ENCODE assay signal across 30 cellular contexts in the genomic region with DNA sequence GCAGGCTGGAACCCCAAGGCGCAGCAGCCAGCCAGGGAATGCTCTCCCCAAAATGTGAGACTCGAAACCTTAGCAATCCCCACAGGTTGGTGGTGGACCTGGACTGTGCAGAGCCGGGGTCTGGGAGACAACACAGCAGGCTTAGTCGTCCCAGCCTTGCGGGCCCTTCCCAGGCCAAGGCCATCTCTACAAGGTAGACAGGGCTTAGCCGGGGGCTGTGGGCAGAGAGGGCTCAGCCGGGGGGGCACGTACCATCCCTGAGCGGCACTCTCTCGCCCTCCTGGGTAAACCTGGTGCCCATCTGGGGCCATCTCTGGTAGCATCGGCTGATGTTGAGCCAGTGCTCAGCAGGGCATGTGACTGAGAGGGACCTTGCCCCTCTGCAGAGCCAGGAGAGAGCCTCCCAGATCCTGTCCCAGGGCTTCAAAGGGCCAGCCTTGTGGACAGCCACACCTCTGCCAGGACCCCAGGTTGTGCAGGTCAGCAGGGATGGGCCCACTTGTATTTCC. TPM values are rescaled to one million over a fixed set of nuclear protein-coding genes. Genes with fewer than 3 reads are reported as not detected.
DNase-seq lines count a peak whose midpoint lies in the region; ATAC-seq, FAIRE-seq and TF ChIP-seq lines count a peak whose summit lies in the region.
"Had no signal": no experiment of that assay in that cellular context is flagged by ENCODE, and none has a peak within 500 bp of the region (broad histone marks: within the 10 kb centered on the region; RNA-seq: fewer than 3 reads in every experiment).

No MANE protein-coding gene starts in this region.

- TF ChIP-seq EP300 in HepG2 (IDR thresholded peaks at IDR 0.05; ENCODE audit: low read depth in 2 of 2, low read length in 2 of 2) = no peak
- TF ChIP-seq EP300 in HepG2 (CRISPR knock-in tag; IDR thresholded peaks at IDR 0.05; ENCODE audit: borderline replicate concordance) = no peak

- H3K9me3 ChIP-seq in RWPE2 (ENCODE audit: severe bottlenecking) (no peaks in the 10 kb centered on the region), HepG2 (ENCODE audit: low read length) (no peaks in the 10 kb centered on the region), spleen (no peaks in the 10 kb centered on the region)
- H3K9me3 ChIP-seq: BLaER1, Caco-2 had no signal

- WGBS in HepG2 (ENCODE audit: low lambda C conversion rate) = 20% methylated on average over 1 of the region's 11 CpGs
- 84 to 100% (median 94%) methylated on average over 2 to 11 of the region's 11 CpGs for WGBS in spleen, 5 donors

- H3K9ac ChIP-seq in HepG2 (ENCODE audit: insufficient read depth, low read depth, low read length) = no peak overlapping the region
- H3K9ac ChIP-seq: BLaER1, KMS-11 had no signal

- in situ Hi-C loops in HepG2 (cut with HindIII; ENCODE audit: extremely low pct_ligation_motif_present, low pct_unique_long_range_greater_than_20kb) = no loop called here

- no peak for TF ChIP-seq POLR2A in HepG2 (IDR thresholded peaks at IDR 0.05; ENCODE audit: insufficient read depth in 1 of 2, low read depth in 2 of 2, low read length in 2 of 2)
- no peak for TF ChIP-seq POLR2A in spleen (IDR thresholded peaks at IDR 0.05)

- no peaks in the 10 kb centered on the region for H3K4me1 ChIP-seq in RWPE2 (ENCODE audit: insufficient read depth, poor library complexity, severe bottlenecking)
- H3K4me1 ChIP-seq in HepG2 (ENCODE audit: insufficient read depth, low read length) = no peaks in the 10 kb centered on the region
- no peaks in the 10 kb centered on the region for H3K4me1 ChIP-seq in spleen
- H3K4me1 ChIP-seq: BLaER1, Caco-2 had no signal

- H3K36me3 Mint-ChIP-seq in activated CD4-positive, alpha-beta T cell treated with anti-CD3 and anti-CD28 coated beads, Interleukin-2, amount 10 ng/mL, durations not matched to agents 7 days and 5 days (ENCODE audit: low read depth) = no peaks in the 10 kb centered on the region
- H3K36me3 Mint-ChIP-seq: CD4-positive, alpha-beta memory T cell had no signal

- no peaks in the 10 kb centered on the region for H3K9me3 Mint-ChIP-seq in activated CD4-positive, alpha-beta T cell treated with anti-CD3 and anti-CD28 coated beads, Interleukin-2, amount 10 ng/mL, durations not matched to agents 7 days and 5 days

- H4K20me1 ChIP-seq in HepG2 (ENCODE audit: insufficient read depth, low read length) = no peaks in the 10 kb centered on the region

- H3K36me3 ChIP-seq in RWPE2 (ENCODE audit: low read depth) (no peaks in the 10 kb centered on the region), HepG2 (replicated peaks in 1 of 2; ENCODE audit: control insufficient read depth in 1 of 2, insufficient read depth in 2 of 2, low read length in 2 of 2) (no peaks in the 10 kb centered on the region), spleen (no peaks in the 10 kb centered on the region)
- H3K36me3 ChIP-seq: BLaER1 had no signal

- H3K4me3 ChIP-seq in RWPE2 (ENCODE audit: severe bottlenecking) (no peak overlapping the region), HepG2 (replicated peaks in 1 of 3; ENCODE audit: insufficient read depth in 1 of 3, low read depth in 2 of 3, low read length in 3 of 3) (no peak overlapping the region), spleen (no peak overlapping the region)
- H3K4me3 ChIP-seq: BLaER1 had no signal

- H3K27ac Mint-ChIP-seq in activated CD4-positive, alpha-beta T cell treated with anti-CD3 and anti-CD28 coated beads, Interleukin-2, amount 10 ng/mL, durations not matched to agents 7 days and 5 days = peak overlapping the region; percentile 64
- H3K27ac Mint-ChIP-seq: CD4-positive, alpha-beta memory T cell had no signal

- no peaks in the 10 kb centered on the region for H3K27me3 ChIP-seq in RWPE2 (ENCODE audit: insufficient read depth, poor library complexity, severe bottlenecking)
- H3K27me3 ChIP-seq in HepG2 (ENCODE audit: control insufficient read depth in 1 of 2, insufficient read depth in 2 of 2, low read length in 2 of 2) = peaks cover 12 to 66% of the 10 kb centered on the region in 2 experiments
- H3K27me3 ChIP-seq in spleen (replicated peaks in 1 of 7) = peaks cover 0 to 40% (median 6%) of the 10 kb centered on the region in 7 donors

- no peaks in the 10 kb centered on the region for H3K79me2 ChIP-seq in HepG2 (ENCODE audit: insufficient read depth, low read length)

- BruUV-seq in HepG2 (replicated peaks; lab: Mats Ljungman, UMichigan) = no TSS peak

- DNase-seq in activated CD4-positive, alpha-beta T cell treated with anti-CD3 and anti-CD28 coated beads, Interleukin-2, amount 10 ng/mL, durations not matched to agents 7 days and 5 days = no peak
- no peak for DNase-seq in activated CD4-positive, alpha-beta T cell treated with anti-CD3 and anti-CD28 coated beads, Interleukin-2, amount 50 U/mL, for 1 hour
- DNase-seq in RWPE2 (ENCODE audit: low spot score) (peak; percentile 42), HepG2 (ENCODE audit: low spot score) (no peak), spleen (peak; percentile 58), DMS79 treated with DMSO at 0.1 percent for 48 hours (lab: John Stamatoyannopoulos, UW) (no peak), NCI-H526 (lab: John Stamatoyannopoulos, UW) (no peak)
- DNase-seq: ACHN; CD4-positive, alpha-beta memory T cell; DMS 273 treated with DMSO at 0.1 percent for 48 hours; DND-41; IMR-90; NCI-H1092 treated with DMSO at 0.1 percent for 48 hours; NCI-H146; NCI-H2029 treated with DMSO at 0.1 percent for 48 hours; NCI-H226; NCI-H524; NCI-H82; SIG-M5 had no signal

- H3K27ac ChIP-seq in RWPE2 (ENCODE audit: poor library complexity, severe bottlenecking) (no peak overlapping the region), HepG2 (ENCODE audit: extremely low read length, insufficient read depth, low read length) (no peak overlapping the region), spleen (no peak overlapping the region)
- H3K27ac ChIP-seq: 22Rv1, BLaER1, KMS-11 had no signal

- CTCF ChIA-PET in activated CD4-positive, alpha-beta T cell treated with anti-CD3 and anti-CD28 coated beads, Interleukin-2, amount 10 ng/mL, durations not matched to agents 7 days and 5 days (lab: Charles Lee) = no interaction called here
- CTCF ChIA-PET in HepG2 (lab: Yijun Ruan, JAX; ENCODE audit: low intra/inter-chr PET ratio, low total read pairs) = no interaction called here

- TF ChIP-seq RAD21 in HepG2 (CRISPR knock-in tag; IDR thresholded peaks at IDR 0.05) = no peak

- no peak overlapping the region for H3K4me2 ChIP-seq in HepG2 (ENCODE audit: low read depth, low read length)
- H3K4me2 ChIP-seq: BLaER1, KMS-11 had no signal

- intact Hi-C loops in HepG2 (cut with micrococcal nuclease; ENCODE audit: unreplicated experiment) = no loop called here
- intact Hi-C loops in spleen (cut with DNase I; ENCODE audit: low total_unique reads) = no loop called here

- no peak overlapping the region for H3K4me3 Mint-ChIP-seq in activated CD4-positive, alpha-beta T cell treated with anti-CD3 and anti-CD28 coated beads, Interleukin-2, amount 10 ng/mL, durations not matched to agents 7 days and 5 days
- H3K4me3 Mint-ChIP-seq: CD4-positive, alpha-beta memory T cell had no signal

- no peak for TF ChIP-seq CTCF in RWPE2 (IDR thresholded peaks at IDR 0.05; ENCODE audit: poor library complexity, severe bottlenecking)
- no peak for TF ChIP-seq CTCF in HepG2 (CRISPR knock-in tag; IDR thresholded peaks at IDR 0.05)
- no peak for TF ChIP-seq CTCF in spleen (IDR thresholded peaks at IDR 0.05 in 8 of 11, conservative IDR thresholded peaks at IDR 0.05 in 3 of 11)

- FAIRE-seq in HepG2 (lab: Jason Lieb, UNC) = no peak
- FAIRE-seq: GM12891, H1, HTR-8/SVneo had no signal

- ATAC-seq in RWPE2 (ENCODE audit: low read depth) = no peak
- ATAC-seq in HepG2 = peak; percentile 37; the same call in 2 of the 3 replicates
- no peak for ATAC-seq in GM21360 (IDR thresholded peaks at IDR 0.05; ENCODE audit: unreplicated experiment)
- ATAC-seq: HCT116 had no signal

- POLR2A ChIA-PET in activated CD4-positive, alpha-beta T cell treated with anti-CD3 and anti-CD28 coated beads, Interleukin-2, amount 10 ng/mL, durations not matched to agents 7 days and 5 days (lab: Charles Lee) = no interaction called here
- POLR2A ChIA-PET in HepG2 (lab: Yijun Ruan, JAX) = no interaction called here

- H2AFZ ChIP-seq in HepG2 (ENCODE audit: low read length) = no peak overlapping the region

- H3K4me1 Mint-ChIP-seq in activated CD4-positive, alpha-beta T cell treated with anti-CD3 and anti-CD28 coated beads, Interleukin-2, amount 10 ng/mL, durations not matched to agents 7 days and 5 days = no peaks in the 10 kb centered on the region
- H3K4me1 Mint-ChIP-seq: CD4-positive, alpha-beta memory T cell had no signal

- no peaks in the 10 kb centered on the region for H3K27me3 Mint-ChIP-seq in activated CD4-positive, alpha-beta T cell treated with anti-CD3 and anti-CD28 coated beads, Interleukin-2, amount 10 ng/mL, durations not matched to agents 7 days and 5 days

RNA-seq across cellular contexts. Expression of a gene that starts 2.2 kb away (rescaled TPM):
- not detected for total RNA-seq in activated CD4-positive, alpha-beta T cell treated with anti-CD3 and anti-CD28 coated beads, Interleukin-2, amount 10 ng/mL, durations not matched to agents 7 days and 5 days
- total RNA-seq in HepG2 (2016; rRNA removed; fragmentation: Illumina TruSeq; extraction: Trizol) = not detected in 2 replicates
- total RNA-seq in HepG2 (2016; cell fraction: cytosol; rRNA removed; fragmentation: Illumina TruSeq; extraction: Trizol; ENCODE audit: low read depth) = not detected in 2 replicates
- total RNA-seq in HepG2 (2016; cell fraction: insoluble cytoplasmic fraction; rRNA removed; fragmentation: Illumina TruSeq; extraction: Trizol) = not detected in 2 replicates
- total RNA-seq in HepG2 (2016; cell fraction: membrane; rRNA removed; fragmentation: Illumina TruSeq; extraction: Trizol) = not detected in 2 replicates
- total RNA-seq in HepG2 (2016; cell fraction: nucleus; rRNA removed; fragmentation: Illumina TruSeq; extraction: Trizol) = not detected in 2 replicates
- polyA plus RNA-seq in HepG2 (2011; rRNA removed) = not detected in 2 replicates
- not detected in 2 replicates for polyA plus RNA-seq in HepG2 (2011; cell fraction: cytosol; rRNA removed)
- polyA plus RNA-seq in HepG2 (2011; cell fraction: nucleus; rRNA removed) = not detected in 2 replicates
- polyA plus RNA-seq in HepG2 (2012) = not detected in 2 replicates
- polyA plus RNA-seq in HepG2 (2016; cell fraction: cytosol; fragmentation: Illumina TruSeq; extraction: Trizol; ENCODE audit: low read depth) = not detected in 2 replicates
- not detected in 2 replicates for polyA plus RNA-seq in HepG2 (2016; cell fraction: insoluble cytoplasmic fraction; fragmentation: Illumina TruSeq; extraction: Trizol; ENCODE audit: low read depth)
- not detected in 2 replicates for polyA plus RNA-seq in HepG2 (2016; cell fraction: membrane; fragmentation: Illumina TruSeq; extraction: Trizol; ENCODE audit: low read depth)
- polyA plus RNA-seq in HepG2 (2016; cell fraction: nucleus; fragmentation: Illumina TruSeq; extraction: Trizol; ENCODE audit: insufficient read depth, low read depth) = not detected in 2 replicates
- not detected in 2 replicates for polyA minus RNA-seq in HepG2 (2011; rRNA and poly(A)+ RNA removed; ENCODE audit: low replicate concordance)
- polyA minus RNA-seq in HepG2 (2011; cell fraction: cytosol; rRNA and poly(A)+ RNA removed) = not detected in 2 replicates
- polyA minus RNA-seq in HepG2 (2011; cell fraction: nucleus; rRNA and poly(A)+ RNA removed) = not detected in 2 replicates
- total RNA-seq in spleen = not detected
- polyA plus RNA-seq in spleen = not detected
- total RNA-seq: Caco-2; CD4-positive, alpha-beta memory T cell; H1; IMR-90; OCI-LY7; RPMI7951 had no signal
- polyA plus RNA-seq: CD4-positive, alpha-beta memory T cell; H1; IMR-90 had no signal

RNA-seq across cellular contexts. Expression of a gene that starts 49.9 kb away (rescaled TPM):
- 1 to 10 TPM; 1.1 to 2.3 TPM for total RNA-seq in activated CD4-positive, alpha-beta T cell treated with anti-CD3 and anti-CD28 coated beads, Interleukin-2, amount 10 ng/mL, durations not matched to agents 7 days and 5 days
- total RNA-seq in HepG2 (2016; rRNA removed; fragmentation: Illumina TruSeq; extraction: Trizol) (0.13 and 0.15 TPM in 2 replicates), spleen (1 to 10 TPM in 6 of 7 donors, under 1 TPM in 1; 0.51 to 3.2 (median 1.7) TPM)
- under 0.01 and 0.35 TPM in 2 replicates for total RNA-seq in HepG2 (2016; cell fraction: cytosol; rRNA removed; fragmentation: Illumina TruSeq; extraction: Trizol; ENCODE audit: low read depth)
- total RNA-seq in HepG2 (2016; cell fraction: insoluble cytoplasmic fraction; rRNA removed; fragmentation: Illumina TruSeq; extraction: Trizol) = 0.21 and 0.24 TPM in 2 replicates
- 0.19 and 0.24 TPM in 2 replicates for total RNA-seq in HepG2 (2016; cell fraction: membrane; rRNA removed; fragmentation: Illumina TruSeq; extraction: Trizol)
- total RNA-seq in HepG2 (2016; cell fraction: nucleus; rRNA removed; fragmentation: Illumina TruSeq; extraction: Trizol) = 0.12 and 1.1 TPM in 2 replicates
- polyA plus RNA-seq in HepG2 (2011; rRNA removed) (0.81 and 1.5 TPM in 2 replicates), spleen (under 1 TPM; 0.43 to 0.99 (median 0.44) TPM)
- 0.96 and 1.0 TPM in 2 replicates for polyA plus RNA-seq in HepG2 (2011; cell fraction: cytosol; rRNA removed)
- polyA plus RNA-seq in HepG2 (2011; cell fraction: nucleus; rRNA removed) = 5.9 and 6.8 TPM in 2 replicates
- polyA plus RNA-seq in HepG2 (2012) = 1.7 and 1.8 TPM in 2 replicates
- not detected in 2 replicates for polyA plus RNA-seq in HepG2 (2016; cell fraction: cytosol; fragmentation: Illumina TruSeq; extraction: Trizol; ENCODE audit: low read depth)
- polyA plus RNA-seq in HepG2 (2016; cell fraction: insoluble cytoplasmic fraction; fragmentation: Illumina TruSeq; extraction: Trizol; ENCODE audit: low read depth) = 0.15 and 0.46 TPM in 2 replicates
- 0.13 TPM in 1 of 2 replicates, not detected in the other for polyA plus RNA-seq in HepG2 (2016; cell fraction: membrane; fragmentation: Illumina TruSeq; extraction: Trizol; ENCODE audit: low read depth)
- 0.34 and 0.47 TPM in 2 replicates for polyA plus RNA-seq in HepG2 (2016; cell fraction: nucleus; fragmentation: Illumina TruSeq; extraction: Trizol; ENCODE audit: insufficient read depth, low read depth)
- polyA minus RNA-seq in HepG2 (2011; rRNA and poly(A)+ RNA removed; ENCODE audit: low replicate concordance) = 0.40 TPM in 1 of 2 replicates, not detected in the other
- 0.79 and 1.1 TPM in 2 replicates for polyA minus RNA-seq in HepG2 (2011; cell fraction: cytosol; rRNA and poly(A)+ RNA removed)
- polyA minus RNA-seq in HepG2 (2011; cell fraction: nucleus; rRNA and poly(A)+ RNA removed) = 2.1 and 2.4 TPM in 2 replicates
- total RNA-seq: CD4-positive, alpha-beta memory T cell; IMR-90; OCI-LY7; RPMI7951 had no signal
- polyA plus RNA-seq: CD4-positive, alpha-beta memory T cell had no signal

Comparison
In these comparisons a context has a peak if more than half of its experiments do, and no peak if none do; other contexts are left out.
1. DNase-seq: peak in RWPE2 (single experiment) and spleen (single experiment); none in activated CD4-positive, alpha-beta T cell treated with anti-CD3 and anti-CD28 coated beads, Interleukin-2, amount 10 ng/mL, durations not matched to agents 7 days and 5 days (single experiment), activated CD4-positive, alpha-beta T cell treated with anti-CD3 and anti-CD28 coated beads, Interleukin-2, amount 50 U/mL, for 1 hour (single experiment), HepG2 (single experiment), DMS79 treated with DMSO at 0.1 percent for 48 hours (single experiment) and NCI-H526 (0 of 2).